In genomic region chr12:119114294-119114693, GRCh38 we compare ENCODE assay signal across 33 cellular contexts.
"Had no signal": no experiment of that assay in that cellular context is flagged by ENCODE, and none has a peak within 500 bp of the region (broad histone marks: within the 10 kb centered on the region; RNA-seq: fewer than 3 reads in every experiment).

No MANE protein-coding gene starts in this region.

- H3K4me1 ChIP-seq: adrenal gland, ascending aorta, breast epithelium, colonic mucosa had no signal

- FAIRE-seq: astrocyte, bronchial epithelial cell, colon had no signal

- H3K36me3 ChIP-seq: adrenal gland, ascending aorta, brain microvascular endothelial cell, breast epithelium, cardiac muscle cell, colonic mucosa had no signal

- H3K27me3 ChIP-seq: adrenal gland, ascending aorta, body of pancreas, brain microvascular endothelial cell, cardiac muscle cell, colonic mucosa had no signal

- H3K27ac ChIP-seq: adrenal gland, ascending aorta, body of pancreas, brain microvascular endothelial cell, breast epithelium, cardiac muscle cell, colonic mucosa had no signal

- ATAC-seq: activated naive CD4-positive, alpha-beta T cell treated with anti-CD3 and anti-CD28 coated beads, Interleukin-2, amount 50 U/mL, for 72 hours; activated naive CD8-positive, alpha-beta T cell treated with anti-CD3 and anti-CD28 coated beads, Interleukin-2, amount 50 U/mL, for 24 hours; activated T-cell treated with anti-CD3 and anti-CD28 coated beads, Interleukin-2, amount 50 U/mL, for 72 hours; activated T-helper 17 cell treated with anti-CD3 and anti-CD28 coated beads, Interleukin-2, amount 50 U/mL, for 72 hours; body of pancreas had no signal

- H3K4me3 ChIP-seq: adrenal gland, ascending aorta, body of pancreas, breast epithelium, cardiac muscle cell, colonic mucosa had no signal

- H3K9me3 ChIP-seq: adrenal gland, ascending aorta, body of pancreas, colonic mucosa had no signal

- DNase-seq: activated effector memory CD4-positive, alpha-beta T cell treated with anti-CD3 and anti-CD28 coated beads, Interleukin-2, amount 50 U/mL, for 16 hours; activated effector memory CD4-positive, alpha-beta T cell treated with Interleukin-2 at 50 U/mL for 16 hours; activated gamma-delta T cell; activated gamma-delta T cell treated with Interleukin-2 at 50 U/mL for 16 hours; activated naive CD4-positive, alpha-beta T cell; activated naive CD4-positive, alpha-beta T cell treated with anti-CD3 and anti-CD28 coated beads for 36 hours; activated naive CD4-positive, alpha-beta T cell treated with anti-CD3 and anti-CD28 coated beads, Interleukin-2, amount 10 ng/mL, durations not matched to agents 7 days and 5 days; activated naive CD4-positive, alpha-beta T cell treated with anti-CD3 and anti-CD28 coated beads, Interleukin-2, amount 50 U/mL, for 16 hours; activated naive CD4-positive, alpha-beta T cell treated with Interleukin-2 at 50 U/mL for 16 hours; activated naive CD8-positive, alpha-beta T cell treated with anti-CD3 and anti-CD28 coated beads for 36 hours; activated naive CD8-positive, alpha-beta T cell treated with anti-CD3 and anti-CD28 coated beads, Interleukin-2, amount 10 ng/mL, durations not matched to agents 7 days and 5 days; activated naive CD8-positive, alpha-beta T cell treated with anti-CD3 and anti-CD28 coated beads, Interleukin-2, amount 50 U/mL, for 24 hours; activated T-cell treated with anti-CD3 and anti-CD28 coated beads, Interleukin-2, amount 50 U/mL, for 48 hours; activated T-cell treated with anti-CD3 and anti-CD28 coated beads, Interleukin-2, amount 50 U/mL, for 72 hours; adrenal gland; amniotic stem cell; amygdala; anterior cingulate cortex; aorta; body of pancreas; brain microvascular endothelial cell; caudate nucleus; central memory CD4-positive, alpha-beta T cell; cerebellar nuclear complex; colonic mucosa had no signal
